In the genomic region with DNA sequence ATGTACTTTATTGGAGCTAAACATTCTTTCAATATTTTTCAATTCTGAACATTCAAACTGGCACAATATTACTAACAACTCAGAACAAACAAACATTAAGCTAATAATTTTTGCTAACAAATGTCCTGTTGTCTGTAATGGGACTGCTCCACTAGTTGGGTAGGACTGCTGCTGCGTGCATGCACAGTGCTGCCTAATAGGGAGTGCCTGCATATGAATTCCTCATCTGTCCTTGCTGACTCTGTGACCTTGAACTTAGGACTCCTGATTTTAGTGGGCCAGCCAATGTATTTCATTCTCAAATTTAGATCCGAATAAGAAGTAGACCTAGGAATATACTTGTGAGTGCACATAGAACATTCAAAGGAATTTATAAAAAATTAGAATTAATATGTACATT, we compare ENCODE assay signal across 37 cellular contexts.
"Had no signal": no experiment of that assay in that cellular context is flagged by ENCODE, and none has a peak within 500 bp of the region (broad histone marks: within the 10 kb centered on the region; RNA-seq: fewer than 3 reads in every experiment).

No MANE protein-coding gene starts in this region.

- H3K27me3 Mint-ChIP-seq: activated B cell treated with CpG ODN at 0.5 μM for 24 hours; activated CD4-positive, alpha-beta memory T cell treated with anti-CD3 and anti-CD28 coated beads for 36 hours; activated CD4-positive, alpha-beta T cell treated with anti-CD3 and anti-CD28 coated beads, Interleukin-2, amount 10 ng/mL, durations not matched to agents 24 days and 14 days; central memory CD8-positive, alpha-beta T cell had no signal

- H3K36me3 ChIP-seq: adrenal gland, brain microvascular endothelial cell, breast epithelium had no signal

- H3K9me3 Mint-ChIP-seq: activated B cell treated with CpG ODN at 0.5 μM for 24 hours; activated CD4-positive, alpha-beta memory T cell treated with anti-CD3 and anti-CD28 coated beads for 36 hours; activated CD4-positive, alpha-beta T cell treated with anti-CD3 and anti-CD28 coated beads, Interleukin-2, amount 10 ng/mL, durations not matched to agents 24 days and 14 days; activated CD8-positive, alpha-beta T cell treated with anti-CD3 and anti-CD28 coated beads for 36 hours; activated naive CD4-positive, alpha-beta T cell treated with anti-CD3 and anti-CD28 coated beads for 36 hours; activated naive CD4-positive, alpha-beta T cell treated with anti-CD3 and anti-CD28 coated beads, Interleukin-2, amount 50 U/mL, for 72 hours; activated naive CD8-positive, alpha-beta T cell treated with anti-CD3 and anti-CD28 coated beads for 36 hours; activated T-cell treated with anti-CD3 and anti-CD28 coated beads, Interleukin-2, amount 50 U/mL, for 4 hours; activated T-cell treated with anti-CD3 and anti-CD28 coated beads, Interleukin-2, amount 50 U/mL, for 72 hours; activated T-helper 1 cell treated with anti-CD3 and anti-CD28 coated beads, Interleukin-12 subunit alpha, Interleukin-12 subunit beta, Interleukin-2, Interleukin-4 antibody, amounts not matched to agents 30 ng/mL and 10 ng/mL and 1 ng/mL, durations not matched to agents 14 hours and 24 hours and 36 hours; activated T-helper 17 cell treated with anti-CD3 and anti-CD28 coated beads, Interleukin-2, amount 50 U/mL, for 72 hours; T-helper 1 cell treated with Interleukin-12 subunit alpha and Interleukin-12 subunit beta and Interleukin-4 antibody, amounts not matched to agents 30 μg/mL and 1 μg/mL, for 36 hours; T-helper 2 cell treated with Interferon-gamma antibody and Interleukin-4, amounts not matched to agents 5 μg/mL and 100 μg/mL, for 36 hours had no signal

- H3K4me3 Mint-ChIP-seq: activated B cell treated with CpG ODN at 0.5 μM for 24 hours; activated CD4-positive, alpha-beta memory T cell treated with anti-CD3 and anti-CD28 coated beads for 36 hours; activated CD4-positive, alpha-beta T cell treated with anti-CD3 and anti-CD28 coated beads, Interleukin-2, amount 10 ng/mL, durations not matched to agents 24 days and 14 days; activated CD8-positive, alpha-beta T cell treated with anti-CD3 and anti-CD28 coated beads for 36 hours; activated naive CD4-positive, alpha-beta T cell treated with anti-CD3 and anti-CD28 coated beads for 36 hours; activated naive CD8-positive, alpha-beta T cell treated with anti-CD3 and anti-CD28 coated beads for 36 hours; activated T-cell treated with anti-CD3 and anti-CD28 coated beads, Interleukin-2, amount 50 U/mL, for 4 hours; activated T-cell treated with anti-CD3 and anti-CD28 coated beads, Interleukin-2, amount 50 U/mL, for 72 hours; activated T-helper 1 cell treated with anti-CD3 and anti-CD28 coated beads, Interleukin-12 subunit alpha, Interleukin-12 subunit beta, Interleukin-2, Interleukin-4 antibody, amounts not matched to agents 30 ng/mL and 10 ng/mL and 1 ng/mL, durations not matched to agents 14 hours and 24 hours and 36 hours; activated T-helper 17 cell treated with anti-CD3 and anti-CD28 coated beads, Interleukin-2, amount 50 U/mL, for 72 hours; central memory CD8-positive, alpha-beta T cell; T-helper 1 cell treated with Interleukin-12 subunit alpha and Interleukin-12 subunit beta and Interleukin-4 antibody, amounts not matched to agents 30 μg/mL and 1 μg/mL, for 36 hours; T-helper 2 cell treated with Interferon-gamma antibody and Interleukin-4, amounts not matched to agents 5 μg/mL and 100 μg/mL, for 36 hours had no signal

- ATAC-seq: activated CD8-positive, alpha-beta T cell treated with anti-CD3 and anti-CD28 coated beads for 36 hours; activated naive CD4-positive, alpha-beta T cell treated with anti-CD3 and anti-CD28 coated beads, Interleukin-2, amount 50 U/mL, for 72 hours; activated T-cell treated with anti-CD3 and anti-CD28 coated beads, Interleukin-2, amount 50 U/mL, for 4 hours; activated T-cell treated with anti-CD3 and anti-CD28 coated beads, Interleukin-2, amount 50 U/mL, for 72 hours; activated T-helper 17 cell treated with anti-CD3 and anti-CD28 coated beads, Interleukin-2, amount 50 U/mL, for 72 hours; body of pancreas had no signal

- H3K4me1 ChIP-seq: adrenal gland, body of pancreas, breast epithelium had no signal

- H3K9me3 ChIP-seq: adrenal gland, body of pancreas, breast epithelium had no signal

- H3K4me3 ChIP-seq: adrenal gland, body of pancreas, breast epithelium had no signal

- DNase-seq: activated B cell treated with CpG ODN at 0.5 μM for 24 hours; activated CD4-positive, alpha-beta memory T cell treated with anti-CD3 and anti-CD28 coated beads for 36 hours; activated CD4-positive, alpha-beta T cell treated with anti-CD3 and anti-CD28 coated beads for 4 hours; activated CD4-positive, alpha-beta T cell treated with anti-CD3 and anti-CD28 coated beads, Interleukin-2, amount 10 ng/mL, durations not matched to agents 24 days and 14 days; activated CD4-positive, alpha-beta T cell treated with anti-CD3 and anti-CD28 coated beads, Interleukin-2, amount 50 U/mL, for 1 hour; activated CD4-positive, alpha-beta T cell treated with anti-CD3 and anti-CD28 coated beads, Interleukin-2, amount 50 U/mL, for 4 hours; activated CD4-positive, CD25-positive, alpha-beta regulatory T cell treated with anti-CD3 and anti-CD28 coated beads, Interleukin-2, amount 50 U/mL, for 72 hours; activated CD8-positive, alpha-beta memory T cell treated with anti-CD3 and anti-CD28 coated beads, Interleukin-2, amount 50 U/mL, for 4 hours; activated CD8-positive, alpha-beta T cell treated with anti-CD3 and anti-CD28 coated beads for 36 hours; activated effector memory CD4-positive, alpha-beta T cell treated with anti-CD3 and anti-CD28 coated beads, Interleukin-2, amount 50 U/mL, for 16 hours; activated gamma-delta T cell treated with Interleukin-2 at 50 U/mL for 16 hours; activated naive CD4-positive, alpha-beta T cell; activated naive CD4-positive, alpha-beta T cell treated with anti-CD3 and anti-CD28 coated beads for 36 hours; activated naive CD4-positive, alpha-beta T cell treated with anti-CD3 and anti-CD28 coated beads, Interleukin-2, amount 50 U/mL, for 16 hours; activated naive CD8-positive, alpha-beta T cell treated with anti-CD3 and anti-CD28 coated beads for 36 hours; activated T-cell treated with anti-CD3 and anti-CD28 coated beads for 4 hours; activated T-cell treated with anti-CD3 and anti-CD28 coated beads, Interleukin-2, amount 50 U/mL, for 1 hour; activated T-cell treated with anti-CD3 and anti-CD28 coated beads, Interleukin-2, amount 50 U/mL, for 4 hours; activated T-cell treated with anti-CD3 and anti-CD28 coated beads, Interleukin-2, amount 50 U/mL, for 72 hours; adrenal gland; amniotic stem cell; aorta; body of pancreas; brain microvascular endothelial cell; caudate nucleus; cerebellar nuclear complex; T-helper 1 cell; T-helper 2 cell; T-helper 9 cell had no signal

- H3K27ac ChIP-seq: adrenal gland, body of pancreas, brain microvascular endothelial cell, breast epithelium, VCaP had no signal

- H3K36me3 Mint-ChIP-seq: activated CD4-positive, alpha-beta memory T cell treated with anti-CD3 and anti-CD28 coated beads for 36 hours; activated naive CD4-positive, alpha-beta T cell treated with anti-CD3 and anti-CD28 coated beads, Interleukin-2, amount 50 U/mL, for 72 hours; activated naive CD8-positive, alpha-beta T cell treated with anti-CD3 and anti-CD28 coated beads for 36 hours had no signal

- H3K27ac Mint-ChIP-seq: activated B cell treated with CpG ODN at 0.5 μM for 24 hours; activated CD4-positive, alpha-beta memory T cell treated with anti-CD3 and anti-CD28 coated beads for 36 hours; activated CD4-positive, alpha-beta T cell treated with anti-CD3 and anti-CD28 coated beads, Interleukin-2, amount 10 ng/mL, durations not matched to agents 24 days and 14 days; activated CD8-positive, alpha-beta T cell treated with anti-CD3 and anti-CD28 coated beads for 36 hours; activated naive CD4-positive, alpha-beta T cell treated with anti-CD3 and anti-CD28 coated beads for 36 hours; activated naive CD4-positive, alpha-beta T cell treated with anti-CD3 and anti-CD28 coated beads, Interleukin-2, amount 50 U/mL, for 72 hours; activated naive CD8-positive, alpha-beta T cell treated with anti-CD3 and anti-CD28 coated beads for 36 hours; activated T-cell treated with anti-CD3 and anti-CD28 coated beads, Interleukin-2, amount 50 U/mL, for 72 hours; activated T-helper 1 cell treated with anti-CD3 and anti-CD28 coated beads, Interleukin-12 subunit alpha, Interleukin-12 subunit beta, Interleukin-2, Interleukin-4 antibody, amounts not matched to agents 30 ng/mL and 10 ng/mL and 1 ng/mL, durations not matched to agents 14 hours and 24 hours and 36 hours; activated T-helper 17 cell treated with anti-CD3 and anti-CD28 coated beads, Interleukin-2, amount 50 U/mL, for 72 hours; T-helper 1 cell treated with Interleukin-12 subunit alpha and Interleukin-12 subunit beta and Interleukin-4 antibody, amounts not matched to agents 30 μg/mL and 1 μg/mL, for 36 hours; T-helper 2 cell treated with Interferon-gamma antibody and Interleukin-4, amounts not matched to agents 5 μg/mL and 100 μg/mL, for 36 hours had no signal

- H3K4me1 Mint-ChIP-seq: activated B cell treated with CpG ODN at 0.5 μM for 24 hours; activated CD4-positive, alpha-beta T cell treated with anti-CD3 and anti-CD28 coated beads, Interleukin-2, amount 10 ng/mL, durations not matched to agents 24 days and 14 days; activated naive CD8-positive, alpha-beta T cell treated with anti-CD3 and anti-CD28 coated beads for 36 hours; activated T-helper 17 cell treated with anti-CD3 and anti-CD28 coated beads, Interleukin-2, amount 50 U/mL, for 72 hours; central memory CD8-positive, alpha-beta T cell had no signal

- H3K27me3 ChIP-seq: adrenal gland, body of pancreas, brain microvascular endothelial cell, breast epithelium had no signal
